Comparison of ENCODE assay signal across 20 cellular contexts in the genomic region with DNA sequence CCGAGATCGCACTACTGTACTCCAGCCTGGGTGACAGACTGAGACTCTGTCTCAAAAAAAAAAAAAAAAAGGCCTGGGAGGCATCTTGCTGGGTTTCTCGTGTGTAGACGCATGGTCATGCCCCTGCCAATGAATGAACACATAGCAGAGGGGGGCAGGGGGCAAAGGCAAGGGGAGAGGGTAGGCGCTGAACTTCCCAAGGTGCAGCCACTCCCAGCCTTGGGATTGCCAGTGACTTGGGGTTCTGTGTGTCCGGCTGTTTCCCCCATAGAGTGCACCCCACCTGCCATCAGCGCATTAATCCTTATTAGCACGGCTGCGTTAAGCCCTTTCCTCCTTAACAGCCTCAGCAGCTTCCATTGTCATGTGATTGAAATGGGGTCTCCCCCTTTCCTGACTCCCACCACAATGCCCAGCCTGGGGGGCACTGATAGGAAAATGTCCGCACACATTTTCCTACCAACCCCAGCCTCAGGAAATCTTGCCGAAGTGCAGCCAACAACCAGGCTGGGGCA.
DNase-seq lines count a peak whose midpoint lies in the region; FAIRE-seq and TF ChIP-seq lines count a peak whose summit lies in the region.
"Had no signal": no experiment of that assay in that cellular context is flagged by ENCODE, and none has a peak within 500 bp of the region (broad histone marks: within the 10 kb centered on the region; RNA-seq: fewer than 3 reads in every experiment).

No MANE protein-coding gene starts in this region.

- no peaks in the 10 kb centered on the region for H3K9me3 ChIP-seq in osteoblast (ENCODE audit: low read depth, low read length)
- H3K9me3 ChIP-seq: BE2C, BLaER1, Caco-2 had no signal

- DNase-seq in D341Med (ENCODE audit: low spot score) (peak; percentile 67), D721Med (ENCODE audit: insufficient read length, low spot score) (peak; percentile 77), osteoblast (ENCODE audit: insufficient read length, low spot score, missing footprints) (peak; percentile 67), GM10266 (ENCODE audit: extremely low spot score) (no peak), NCI-H510A (lab: John Stamatoyannopoulos, UW) (no peak)
- DNase-seq: 8988T; ACHN; BE2C; C1 segment of cervical spinal cord; Caco-2; Calu3; CD4-positive, CD25-positive, alpha-beta regulatory T cell; DMS79 treated with DMSO at 0.1 percent for 48 hours; GF-D8 had no signal

- H3K4me3 ChIP-seq in osteoblast (ENCODE audit: insufficient read depth, low read length), result no peak overlapping the region
- H3K4me3 ChIP-seq: BLaER1, GM12878 had no signal

- H4K20me1 ChIP-seq in osteoblast (ENCODE audit: insufficient read depth, low read length), result no peaks in the 10 kb centered on the region
- H4K20me1 ChIP-seq: BLaER1 had no signal

- no peaks in the 10 kb centered on the region for H3K4me1 ChIP-seq in osteoblast (ENCODE audit: insufficient read depth, low read length)
- H3K4me1 ChIP-seq: Caco-2 had no signal

- H2AFZ ChIP-seq in osteoblast (ENCODE audit: low read length), result no peak overlapping the region

- no peaks in the 10 kb centered on the region for H3K36me3 ChIP-seq in osteoblast (ENCODE audit: insufficient read depth, low read length)
- H3K36me3 ChIP-seq: BE2C, BLaER1 had no signal

- no peak for FAIRE-seq in D721Med (lab: Jason Lieb, UNC)
- FAIRE-seq: A204.1, G401.6, GM12878, GM12892, GM18507 had no signal

- H3K79me2 ChIP-seq in osteoblast (ENCODE audit: insufficient read depth, low read length), result no peaks in the 10 kb centered on the region

- H3K27ac ChIP-seq in osteoblast (ENCODE audit: low read depth, low read length), result no peak overlapping the region
- H3K27ac ChIP-seq: BLaER1 had no signal

- TF ChIP-seq CTCF in D721Med (IDR thresholded peaks at IDR 0.05; ENCODE audit: insufficient read depth, missing control alignments), result no peak
- TF ChIP-seq CTCF in osteoblast (IDR thresholded peaks at IDR 0.05; ENCODE audit: extremely low read depth, low read depth, low read length), result no peak
- TF ChIP-seq CTCF in GM10266 (IDR thresholded peaks at IDR 0.05; ENCODE audit: control insufficient read depth, insufficient read depth, low read depth, missing control alignments), result no peak

- H3K4me2 ChIP-seq in osteoblast (ENCODE audit: insufficient read depth, low read length), result no peak overlapping the region
- H3K4me2 ChIP-seq: BLaER1 had no signal

- peaks cover 8% of the 10 kb centered on the region for H3K27me3 ChIP-seq in osteoblast (ENCODE audit: insufficient read depth, low read length)
- H3K27me3 ChIP-seq: BE2C, BLaER1 had no signal

Comparison
In these comparisons a context has a peak if more than half of its experiments do, and no peak if none do; other contexts are left out.
1. DNase-seq: peak in D341Med (single experiment), D721Med (single experiment) and osteoblast (single experiment); none in GM10266 (single experiment) and NCI-H510A (single experiment).